In the genomic region with DNA sequence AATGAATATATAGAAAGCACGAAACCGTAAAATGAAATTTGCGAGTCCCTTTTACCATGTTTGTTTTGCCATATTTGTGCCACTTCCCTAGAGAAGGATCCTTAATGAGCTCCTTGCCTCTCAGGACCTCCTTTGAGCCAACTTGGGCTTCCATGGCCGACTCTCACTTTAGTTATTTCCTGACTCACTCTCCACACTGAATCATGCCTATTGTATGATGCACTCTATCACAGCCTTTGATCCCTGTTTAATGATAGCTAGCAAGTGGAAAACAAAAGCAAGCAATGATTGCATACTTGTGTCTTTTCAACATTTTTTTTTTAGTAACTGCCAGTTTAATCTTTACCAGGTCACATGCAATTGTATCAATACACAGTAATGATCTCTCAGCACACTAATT, we compare ENCODE assay signal across 15 cellular contexts.
DNase-seq lines count a peak whose midpoint lies in the region; ATAC-seq and TF ChIP-seq lines count a peak whose summit lies in the region.
"Had no signal": no experiment of that assay in that cellular context is flagged by ENCODE, and none has a peak within 500 bp of the region (broad histone marks: within the 10 kb centered on the region; RNA-seq: fewer than 3 reads in every experiment).

No MANE protein-coding gene starts in this region.

- CTCF ChIA-PET in MCF 10A (lab: Yijun Ruan, JAX) = interaction anchor here (1.0 kb wide), 1 partner anchor 11 kb away, joined by 3 read pairs; no protein-coding TSS in a partner anchor

- H3K27ac Mint-ChIP-seq in MCF 10A (ENCODE audit: low read depth, unreplicated experiment) = no peak overlapping the region
- H3K27ac Mint-ChIP-seq in nephron progenitor cell = no peak overlapping the region
- H3K27ac Mint-ChIP-seq: neural progenitor cell had no signal

- BruUV-seq in MCF 10A (replicated peaks; lab: Mats Ljungman, UMichigan) = no TSS peak

- H3K27me3 Mint-ChIP-seq in MCF 10A (ENCODE audit: insufficient read depth, unreplicated experiment) (no peaks in the 10 kb centered on the region), nephron progenitor cell (ENCODE audit: low read depth, poor library complexity) (no peaks in the 10 kb centered on the region)

- no peaks in the 10 kb centered on the region for H3K36me3 Mint-ChIP-seq in MCF 10A (ENCODE audit: insufficient read depth, unreplicated experiment)
- H3K36me3 Mint-ChIP-seq in nephron progenitor cell (ENCODE audit: low read depth) = no peaks in the 10 kb centered on the region
- H3K36me3 Mint-ChIP-seq: neural progenitor cell had no signal

- intact Hi-C loops in MCF 10A (cut with micrococcal nuclease) (no loop called here), breast epithelium (cut with DNase I; ENCODE audit: low total_unique reads) (no loop called here), sigmoid colon (cut with DNase I) (no loop called here)

- H3K9me3 Mint-ChIP-seq in MCF 10A (ENCODE audit: unreplicated experiment) (no peaks in the 10 kb centered on the region), nephron progenitor cell (peaks cover 3% of the 10 kb centered on the region)
- H3K9me3 Mint-ChIP-seq: neural progenitor cell had no signal

- WGBS in sigmoid colon, 2 donors = 72 to 86% methylated on average over 4 of the region's 4 CpGs

- POLR2A ChIA-PET in MCF 10A (lab: Yijun Ruan, JAX) = no interaction called here

- no peak for ATAC-seq in GM21360 (IDR thresholded peaks at IDR 0.05; ENCODE audit: unreplicated experiment)
- no peak for ATAC-seq in GM18858 (IDR thresholded peaks at IDR 0.05; ENCODE audit: unreplicated experiment)
- ATAC-seq: lower lobe of right lung had no signal

- TF ChIP-seq EP300 in sigmoid colon (IDR thresholded peaks at IDR 0.05) = no peak

- H3K4me1 ChIP-seq in breast epithelium = no peaks in the 10 kb centered on the region
- H3K4me1 ChIP-seq in sigmoid colon = no peaks in the 10 kb centered on the region
- H3K4me1 ChIP-seq: lower lobe of right lung, neural progenitor cell, SJCRH30 had no signal

- H3K4me3 Mint-ChIP-seq in MCF 10A (ENCODE audit: unreplicated experiment) = no peak overlapping the region
- no peak overlapping the region for H3K4me3 Mint-ChIP-seq in nephron progenitor cell
- H3K4me3 Mint-ChIP-seq: neural progenitor cell had no signal

- H3K4me3 ChIP-seq in breast epithelium (no peak overlapping the region), fibroblast of the aortic adventitia (ENCODE audit: low read depth, low read length) (no peak overlapping the region), sigmoid colon (no peak overlapping the region)
- H3K4me3 ChIP-seq: hepatocyte, lower lobe of right lung, neural progenitor cell, SJCRH30 had no signal

- TF ChIP-seq POLR2A in breast epithelium (IDR thresholded peaks at IDR 0.05) (no peak), sigmoid colon (IDR thresholded peaks at IDR 0.05) (no peak)

- H3K27me3 ChIP-seq in breast epithelium (no peaks in the 10 kb centered on the region), sigmoid colon (no peaks in the 10 kb centered on the region)
- H3K27me3 ChIP-seq: hepatocyte, neural progenitor cell, SJCRH30 had no signal

- H3K36me3 ChIP-seq in breast epithelium = no peaks in the 10 kb centered on the region
- H3K36me3 ChIP-seq in sigmoid colon = no peaks in the 10 kb centered on the region
- H3K36me3 ChIP-seq: lower lobe of right lung, neural progenitor cell, SJCRH30 had no signal

- peak; percentile 6 for DNase-seq in MCF 10A (ENCODE audit: unreplicated experiment)
- DNase-seq in breast epithelium (ENCODE audit: low spot score in 2 of 2) = no peak
- peak; percentile 93 for DNase-seq in T1000 (lab: John Stamatoyannopoulos, UW)
- DNase-seq in fibroblast of the aortic adventitia (ENCODE audit: low read depth) = peak; percentile 60
- no peak for DNase-seq in nephron progenitor cell
- DNase-seq in sigmoid colon = no peak
- DNase-seq: 8988T; activated effector memory CD4-positive, alpha-beta T cell treated with anti-CD3 and anti-CD28 coated beads, Interleukin-2, amount 50 U/mL, for 16 hours; Calu3; lower lobe of right lung; SJCRH30 had no signal

- no peaks in the 10 kb centered on the region for H3K4me1 Mint-ChIP-seq in MCF 10A (ENCODE audit: insufficient read depth, unreplicated experiment)
- no peaks in the 10 kb centered on the region for H3K4me1 Mint-ChIP-seq in nephron progenitor cell
- H3K4me1 Mint-ChIP-seq: neural progenitor cell had no signal

- H3K9me3 ChIP-seq in breast epithelium (no peaks in the 10 kb centered on the region), sigmoid colon (no peaks in the 10 kb centered on the region)
- H3K9me3 ChIP-seq: lower lobe of right lung, SJCRH30 had no signal

- H3K27ac ChIP-seq in breast epithelium = no peak overlapping the region
- H3K27ac ChIP-seq in sigmoid colon = no peak overlapping the region
- H3K27ac ChIP-seq: hepatocyte, lower lobe of right lung, neural progenitor cell, SJCRH30 had no signal

- TF ChIP-seq CTCF in MCF 10A (IDR thresholded peaks at IDR 0.05; ENCODE audit: unreplicated experiment) = no peak
- TF ChIP-seq CTCF in breast epithelium (IDR thresholded peaks at IDR 0.05) = no peak
- no peak for TF ChIP-seq CTCF in fibroblast of the aortic adventitia (IDR thresholded peaks at IDR 0.05; ENCODE audit: insufficient read depth, low read length)
- TF ChIP-seq CTCF in nephron progenitor cell (IDR thresholded peaks at IDR 0.05) = no peak
- no peak for TF ChIP-seq CTCF in sigmoid colon (IDR thresholded peaks at IDR 0.05)

Comparison
In these comparisons a context has a peak if more than half of its experiments do, and no peak if none do; other contexts are left out.
1. DNase-seq: peak in MCF 10A (single experiment), T1000 (single experiment) and fibroblast of the aortic adventitia (single experiment); none in breast epithelium (0 of 2), nephron progenitor cell (single experiment) and sigmoid colon (single experiment).